In the genomic region with DNA sequence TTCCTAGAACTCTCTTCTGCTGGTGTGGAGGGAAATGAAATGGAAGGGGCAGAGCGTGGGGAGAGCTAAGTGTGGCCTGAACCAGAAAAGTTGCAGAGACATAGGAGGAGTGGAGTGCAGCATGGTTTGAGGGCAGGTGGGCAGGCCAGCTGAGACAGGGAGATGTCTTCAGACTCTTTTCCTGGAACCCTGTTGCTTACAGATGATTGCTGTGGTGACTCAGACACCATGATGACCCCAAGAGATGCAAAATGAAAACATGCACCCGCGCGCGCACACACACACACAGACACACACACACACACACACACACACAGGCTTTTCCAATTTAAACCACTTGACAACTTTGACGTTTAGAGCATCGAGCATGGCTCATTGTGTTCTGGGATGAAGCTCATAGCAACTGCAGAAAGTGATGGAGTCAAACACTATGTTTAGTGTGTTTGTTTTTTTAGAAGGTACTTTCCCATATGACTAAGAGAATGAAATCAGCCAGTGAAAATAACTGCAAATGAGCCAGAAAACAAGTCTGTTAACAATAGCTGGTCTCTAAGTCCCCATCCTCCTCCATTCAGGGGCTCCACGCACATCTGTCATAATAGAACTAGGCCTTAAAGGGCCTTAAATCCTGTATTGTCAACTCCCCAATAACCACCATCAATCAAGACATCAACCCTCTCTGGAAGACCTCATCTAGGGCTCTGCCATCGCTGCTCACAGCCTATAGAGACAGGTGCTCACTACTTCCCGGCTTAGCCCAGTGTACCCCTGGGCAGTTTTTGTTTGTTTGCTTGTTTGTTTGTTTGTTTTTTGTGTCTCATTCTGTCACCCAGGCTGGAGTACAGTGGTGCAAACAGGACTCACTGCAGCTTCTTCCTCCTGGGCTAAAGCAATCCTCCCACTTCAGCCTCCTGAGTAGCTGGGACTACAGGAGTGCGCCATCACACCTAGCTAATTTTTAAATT, we compare ENCODE assay signal across 10 cellular contexts. TPM values are rescaled to one million over a fixed set of nuclear protein-coding genes. Genes with fewer than 3 reads are reported as not detected.
DNase-seq lines count a peak whose midpoint lies in the region; ATAC-seq, FAIRE-seq and TF ChIP-seq lines count a peak whose summit lies in the region.
"Had no signal": no experiment of that assay in that cellular context is flagged by ENCODE, and none has a peak within 500 bp of the region (broad histone marks: within the 10 kb centered on the region; RNA-seq: fewer than 3 reads in every experiment).

No MANE protein-coding gene starts in this region.

- no peak overlapping the region for H3K27ac ChIP-seq in K562 (ENCODE audit: extremely low read depth, low read depth, low read length)
- peak overlapping the region; percentile 89 to 98 (median 96) for H3K27ac ChIP-seq in gastrocnemius medialis
- H3K27ac ChIP-seq: VCaP had no signal

- no peaks in the 10 kb centered on the region for H3K9me3 Mint-ChIP-seq in activated naive CD4-positive, alpha-beta T cell treated with anti-CD3 and anti-CD28 coated beads for 36 hours

- peak; percentile 56 for FAIRE-seq in K562 (lab: Jason Lieb, UNC)
- FAIRE-seq: G401.6 had no signal

- H2AFZ ChIP-seq in K562 (ENCODE audit: low read depth, low read length): no peak overlapping the region

- peak in 1 of 2 experiments; percentile 11; a peak in 1 of 4 replicates for TF ChIP-seq RAD21 in K562 (CRISPR knock-in tag; conservative IDR thresholded peaks at IDR 0.05 in 1 of 2, IDR thresholded peaks at IDR 0.05 in 1 of 2)

- H3K4me1 Mint-ChIP-seq in activated naive CD4-positive, alpha-beta T cell treated with anti-CD3 and anti-CD28 coated beads for 36 hours (ENCODE audit: low read depth): peaks cover 9% of the 10 kb centered on the region

- WGBS in K562 (ENCODE audit: insufficient coverage, low coverage, missing lambda C conversion rate): 49% methylated on average over 11 of the region's 11 CpGs

- no peak overlapping the region; the same call in none of the 2 replicates for H3K4me2 ChIP-seq in K562 (ENCODE audit: insufficient read depth, low read length)

- in situ Hi-C loops in K562 (cut with MboI) (no loop called here), gastrocnemius medialis (cut with MboI; ENCODE audit: low sequenced_read_pairs in 4 of 4) (no loop called here)

- peaks cover 4 to 36% of the 10 kb centered on the region in 2 experiments; a peak in 4 of 5 replicates for H3K4me1 ChIP-seq in K562 (replicated peaks in 1 of 2; ENCODE audit: control insufficient read depth in 2 of 2, insufficient read depth in 2 of 2, low read length in 2 of 2)
- H3K4me1 ChIP-seq in gastrocnemius medialis: peaks cover 55 to 69% of the 10 kb centered on the region in 2 donors

- TF ChIP-seq CTCF in K562 (IDR thresholded peaks at IDR 0.05 in 2 of 3, conservative IDR thresholded peaks at IDR 0.05 in 1 of 3; ENCODE audit: insufficient read depth in 2 of 3, low read depth in 1 of 3, low read length in 3 of 3) (no peak), gastrocnemius medialis (IDR thresholded peaks at IDR 0.05 in 4 of 5, conservative IDR thresholded peaks at IDR 0.05 in 1 of 5) (no peak)

- no peaks in the 10 kb centered on the region for H3K9me3 ChIP-seq in K562 (replicated peaks; ENCODE audit: control insufficient read depth, insufficient read depth, low read depth, low read length)
- H3K9me3 ChIP-seq in gastrocnemius medialis: no peaks in the 10 kb centered on the region

- no peak overlapping the region for H3K27ac Mint-ChIP-seq in activated naive CD4-positive, alpha-beta T cell treated with anti-CD3 and anti-CD28 coated beads for 36 hours

- H3K4me3 ChIP-seq in K562 (no peak overlapping the region), gastrocnemius medialis (no peak overlapping the region)

- peaks cover 41% of the 10 kb centered on the region for H4K20me1 ChIP-seq in K562 (replicated peaks; ENCODE audit: control insufficient read depth, insufficient read depth, low read length)

- intact Hi-C loops in activated naive CD4-positive, alpha-beta T cell treated with anti-CD3 and anti-CD28 coated beads for 36 hours (cut with micrococcal nuclease): no loop called here
- intact Hi-C loops in K562 (cut with micrococcal nuclease): no loop called here
- intact Hi-C loops in gastrocnemius medialis (cut with DNase I; ENCODE audit: low total_unique reads): no loop called here

- CTCF ChIA-PET in activated naive CD4-positive, alpha-beta T cell treated with anti-CD3 and anti-CD28 coated beads for 36 hours (lab: Charles Lee): interaction anchor here (0.6 to 1.8 kb wide), 4 partner anchors 11 to 88 kb away, joined by 3 to 6 read pairs (median 5); no protein-coding TSS in a partner anchor
- CTCF ChIA-PET in K562 (lab: Yijun Ruan, JAX; ENCODE audit: low intra/inter-chr PET ratio): no interaction called here

- TF ChIP-seq POLR2A in K562 (conservative IDR thresholded peaks at IDR 0.05) (no peak), gastrocnemius medialis (IDR thresholded peaks at IDR 0.05) (peak in 1 of 2 donors; percentile 11)

- ATAC-seq in HG02981 (IDR thresholded peaks at IDR 0.05; ENCODE audit: unreplicated experiment) (peak; percentile 67), K562 (peak; percentile 74), gastrocnemius medialis (peak; percentile 9 to 68)

- no peaks in the 10 kb centered on the region for H3K36me3 Mint-ChIP-seq in activated naive CD4-positive, alpha-beta T cell treated with anti-CD3 and anti-CD28 coated beads for 36 hours (ENCODE audit: low read depth)

- H3K36me3 ChIP-seq in K562 (ENCODE audit: control insufficient read depth, insufficient read depth, low read length): peaks cover 41% of the 10 kb centered on the region
- H3K36me3 ChIP-seq in gastrocnemius medialis: no peaks in the 10 kb centered on the region

- BruUV-seq in K562 (replicated peaks; lab: Mats Ljungman, UMichigan): no TSS peak

- H3K27me3 ChIP-seq in K562 (ENCODE audit: control insufficient read depth in 2 of 2, insufficient read depth in 2 of 2, low read length in 2 of 2): no peaks in the 10 kb centered on the region
- H3K27me3 ChIP-seq in gastrocnemius medialis: no peaks in the 10 kb centered on the region

- peaks cover 3% of the 10 kb centered on the region for H3K9me1 ChIP-seq in K562 (ENCODE audit: control insufficient read depth, insufficient read depth, low read length)

- H3K27me3 Mint-ChIP-seq in activated naive CD4-positive, alpha-beta T cell treated with anti-CD3 and anti-CD28 coated beads for 36 hours (ENCODE audit: low read depth): peaks cover 5% of the 10 kb centered on the region

- H3K4me3 Mint-ChIP-seq in activated naive CD4-positive, alpha-beta T cell treated with anti-CD3 and anti-CD28 coated beads for 36 hours: no peak overlapping the region

- H3K79me2 ChIP-seq in K562 (ENCODE audit: control insufficient read depth, insufficient read depth, low read length): peaks cover 88% of the 10 kb centered on the region

- peak; percentile 14 for DNase-seq in activated naive CD4-positive, alpha-beta T cell treated with anti-CD3 and anti-CD28 coated beads for 36 hours
- no peak for DNase-seq in activated naive CD4-positive, alpha-beta T cell (lab: John Stamatoyannopoulos, UW)
- peak in 3 of 4 experiments; percentile 31 to 69 (median 44) for DNase-seq in K562 (ENCODE audit: extremely low read depth in 1 of 4, low spot score in 3 of 4)
- no peak for DNase-seq in gastrocnemius medialis
- no peak for DNase-seq in midbrain (lab: John Stamatoyannopoulos, UW)
- no peak for DNase-seq in iPS-NIHi7 (ENCODE audit: extremely low spot score)
- no peak for DNase-seq in GF-D8 (lab: John Stamatoyannopoulos, UW)

- no peak for TF ChIP-seq EP300 in K562 (IDR thresholded peaks at IDR 0.05; ENCODE audit: low read length)

- POLR2A ChIA-PET in K562 (lab: Yijun Ruan, JAX): interaction anchor here (0.7 to 2.1 kb wide), 8 partner anchors 8 to 213 kb away, joined by 3 to 10 read pairs (median 3); partner anchors contain the start of gene TMOD1

- peak overlapping the region in 1 of 2 experiments; percentile 11; a peak in 1 of 4 replicates for H3K9ac ChIP-seq in K562 (ENCODE audit: insufficient read depth in 1 of 2, low read depth in 2 of 2, low read length in 2 of 2)

TF ChIP-seq in K562, 482 proteins besides CTCF, POLR2A, EP300 and RAD21 (continues in another document):
- TF ChIP-seq EP400 (IDR thresholded peaks at IDR 0.05): 0 out of 2 replicates have a peak, but pooled peaks have one; percentile 27
- TF ChIP-seq, protein P1, sequence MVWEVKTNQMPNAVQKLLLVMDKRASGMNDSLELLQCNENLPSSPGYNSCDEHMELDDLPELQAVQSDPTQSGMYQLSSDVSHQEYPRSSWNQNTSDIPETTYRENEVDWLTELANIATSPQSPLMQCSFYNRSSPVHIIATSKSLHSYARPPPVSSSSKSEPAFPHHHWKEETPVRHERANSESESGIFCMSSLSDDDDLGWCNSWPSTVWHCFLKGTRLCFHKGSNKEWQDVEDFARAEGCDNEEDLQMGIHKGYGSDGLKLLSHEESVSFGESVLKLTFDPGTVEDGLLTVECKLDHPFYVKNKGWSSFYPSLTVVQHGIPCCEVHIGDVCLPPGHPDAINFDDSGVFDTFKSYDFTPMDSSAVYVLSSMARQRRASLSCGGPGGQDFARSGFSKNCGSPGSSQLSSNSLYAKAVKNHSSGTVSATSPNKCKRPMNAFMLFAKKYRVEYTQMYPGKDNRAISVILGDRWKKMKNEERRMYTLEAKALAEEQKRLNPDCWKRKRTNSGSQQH (CRISPR knock-in tag; IDR thresholded peaks at IDR 0.05): no peak
- TF ChIP-seq CEBPG (CRISPR knock-in tag; IDR thresholded peaks at IDR 0.05): peak; percentile 58
- TF ChIP-seq CEBPG (tag; conservative IDR thresholded peaks at IDR 0.05 in 1 of 2, IDR thresholded peaks at IDR 0.05 in 1 of 2): peak in 1 of 2 experiments; percentile 52; a peak in 1 of 4 replicates

RNA-seq across cellular contexts. Expression of gene TMOD1, which starts 9.6 kb away (rescaled TPM):
- total RNA-seq in activated naive CD4-positive, alpha-beta T cell treated with anti-CD3 and anti-CD28 coated beads for 36 hours: 1 to 10 TPM; 1.2 to 1.4 TPM
- total RNA-seq in K562 (2011; cell fraction: chromatin; rRNA removed; ENCODE audit: low replicate concordance): 24.3 and 41.9 TPM in 2 replicates
- 11.5 and 13.8 TPM in 2 replicates for total RNA-seq in K562 (2011; cell fraction: nucleolus; rRNA removed)
- 19.4 and 22.3 TPM in 2 replicates for total RNA-seq in K562 (2011; cell fraction: nucleoplasm; rRNA removed)
- 10.4 and 11.3 TPM in 2 replicates for total RNA-seq in K562 (2014; rRNA removed)
- 16.4 and 17.8 TPM in 2 replicates for total RNA-seq in K562 (2014; rRNA removed; fragmentation: Illumina TruSeq; extraction: Trizol)
- total RNA-seq in K562 (2015; rRNA removed; fragmentation: Illumina TruSeq; extraction: Trizol): 7.1 TPM in 2 replicates
- total RNA-seq in K562 (2021): 29.3 and 34.7 TPM in 2 replicates
- polyA plus RNA-seq in K562 (2011; rRNA removed): 6.7 and 11.4 TPM in 2 replicates
- 5.6 and 9.8 TPM in 2 replicates for polyA plus RNA-seq in K562 (2011; cell fraction: cytosol; rRNA removed)
- 14.9 and 18.0 TPM in 2 replicates for polyA plus RNA-seq in K562 (2011; cell fraction: nucleus; rRNA removed)
- 22.1 and 24.1 TPM in 2 replicates for polyA plus RNA-seq in K562 (2012)
- polyA plus RNA-seq in K562 (2014; fragmentation: Illumina TruSeq; extraction: Trizol): 38.5 and 41.2 TPM in 2 replicates
- 10 to 100 TPM; 11.6 to 14.2 TPM for polyA plus RNA-seq in K562 (2014; fragmentation: Nextera tagmentation; extraction: Ambion mirVana)
- polyA plus RNA-seq in K562 (2014; rRNA removed): 15.5 and 16.7 TPM in 2 replicates
- 12.1 and 12.2 TPM in 2 replicates for polyA minus RNA-seq in K562 (2011; rRNA and poly(A)+ RNA removed)
- 11.6 and 13.2 TPM in 2 replicates for polyA minus RNA-seq in K562 (2011; cell fraction: cytosol; rRNA and poly(A)+ RNA removed)
- 4.0 and 8.1 TPM in 2 replicates for polyA minus RNA-seq in K562 (2011; cell fraction: nucleus; rRNA and poly(A)+ RNA removed)
- 100 to 1,000 TPM in 3 of 4 donors, 10 to 100 TPM in 1; 82.3 to 202 (median 175) TPM for total RNA-seq in gastrocnemius medialis

Comparison
In these comparisons a context has a peak if more than half of its experiments do, and no peak if none do; other contexts are left out.
1. DNase-seq: peak in activated naive CD4-positive, alpha-beta T cell treated with anti-CD3 and anti-CD28 coated beads for 36 hours (single experiment) and K562 (3 of 4); none in activated naive CD4-positive, alpha-beta T cell (0 of 4), gastrocnemius medialis (0 of 2), midbrain (single experiment), iPS-NIHi7 (single experiment) and GF-D8 (single experiment).
2. Peak in every context shown above with its lines, with median percentiles within 50 percentile points of each other: ATAC-seq.